22 cellular contexts compared by ENCODE assay signal in genomic region chr17:6392609-6393367, GRCh38. TPM values are rescaled to one million over a fixed set of nuclear protein-coding genes. Genes with fewer than 3 reads are reported as not detected.
DNase-seq lines count a peak whose midpoint lies in the region; ATAC-seq and TF ChIP-seq lines count a peak whose summit lies in the region.
"Had no signal": no experiment of that assay in that cellular context is flagged by ENCODE, and none has a peak within 500 bp of the region (broad histone marks: within the 10 kb centered on the region; RNA-seq: fewer than 3 reads in every experiment).

No MANE protein-coding gene starts in this region.

- H3K4me2 ChIP-seq in neuronal stem cell (ENCODE audit: insufficient read depth, low read length, poor library complexity, severe bottlenecking), result no peak overlapping the region

- H3K36me3 ChIP-seq in HAP-1 (replicated peaks) (no peaks in the 10 kb centered on the region), neuronal stem cell (replicated peaks in 1 of 2; ENCODE audit: control insufficient read depth in 2 of 2, insufficient read depth in 2 of 2, low read length in 2 of 2) (no peaks in the 10 kb centered on the region), testis (ENCODE audit: low read depth, missing control alignments) (no peaks in the 10 kb centered on the region)
- H3K36me3 ChIP-seq: BE2C, spleen, tibial artery had no signal

- no peak overlapping the region for H3K9ac ChIP-seq in neuronal stem cell (ENCODE audit: low read depth, low read length, poor library complexity)
- H3K9ac ChIP-seq: GM23248 had no signal

- ATAC-seq in left cardiac atrium, result no peak
- ATAC-seq: activated CD8-positive, alpha-beta T cell treated with anti-CD3 and anti-CD28 coated beads for 36 hours; naive thymus-derived CD8-positive, alpha-beta T cell had no signal

- H3K27me3 ChIP-seq in HAP-1 (ENCODE audit: low read depth) (0 out of 2 replicates have a peak, but pooled peaks cover 2% of the 10 kb centered on the region), neuronal stem cell (ENCODE audit: control insufficient read depth in 3 of 3, insufficient read depth in 3 of 3, low read depth in 1 of 3, low read length in 3 of 3) (no peaks in the 10 kb centered on the region), testis (no peaks in the 10 kb centered on the region)
- H3K27me3 ChIP-seq: BE2C had no signal

- peak overlapping the region; percentile 81 for H3K18ac ChIP-seq in neuronal stem cell (ENCODE audit: low read length)

- no peak overlapping the region for H3K23ac ChIP-seq in neuronal stem cell (ENCODE audit: low read depth, low read length, poor library complexity)

- H3K27ac ChIP-seq in neuronal stem cell (replicated peaks; ENCODE audit: low read length) (no peak overlapping the region), testis (no peak overlapping the region)
- H3K27ac ChIP-seq: GM23248, spleen, tibial artery had no signal

- H3K4me1 ChIP-seq in HAP-1 (no peaks in the 10 kb centered on the region), neuronal stem cell (ENCODE audit: control insufficient read depth in 2 of 2, insufficient read depth in 1 of 2, low read depth in 1 of 2, low read length in 2 of 2) (peaks cover 10 to 16% of the 10 kb centered on the region in 2 donors), testis (no peaks in the 10 kb centered on the region)
- H3K4me1 ChIP-seq: BE2C, spleen, tibial artery had no signal

- H3K79me1 ChIP-seq in neuronal stem cell (ENCODE audit: low read depth, low read length), result no peaks in the 10 kb centered on the region

- H2AFZ ChIP-seq in neuronal stem cell (ENCODE audit: low read length), result no peak overlapping the region
- H2AFZ ChIP-seq: GM23248 had no signal

- no CpG with 5 or more reads among the region's 15 CpGs for WGBS in neuronal stem cell (ENCODE audit: extremely low coverage in 2 of 2, insufficient read length in 2 of 2, insufficient replicate concordance in 1 of 2), 2 donors
- 48 to 54% methylated on average over 15 of the region's 15 CpGs for WGBS in testis, 2 donors

- H3K4me3 ChIP-seq in HAP-1, result no peak overlapping the region
- no peak overlapping the region for H3K4me3 ChIP-seq in neuronal stem cell (ENCODE audit: low read length in 2 of 2)
- H3K4me3 ChIP-seq in testis, result no peak overlapping the region
- H3K4me3 ChIP-seq: dorsolateral prefrontal cortex, GM23248, spleen, tibial artery had no signal

- no peak for TF ChIP-seq CTCF in testis (IDR thresholded peaks at IDR 0.05)

- peak overlapping the region; percentile 11 for H2AK5ac ChIP-seq in neuronal stem cell (ENCODE audit: low read depth, low read length)

- H2BK15ac ChIP-seq in neuronal stem cell (ENCODE audit: low read length), result peak overlapping the region; percentile 83

- no peak overlapping the region for H4K91ac ChIP-seq in neuronal stem cell (ENCODE audit: low read depth, low read length, poor library complexity)

- H3K14ac ChIP-seq in neuronal stem cell (ENCODE audit: low read length), result no peak overlapping the region

- H2BK12ac ChIP-seq in neuronal stem cell (ENCODE audit: low read length), result peak overlapping the region; percentile 97

- no peak overlapping the region for H2BK5ac ChIP-seq in neuronal stem cell (ENCODE audit: low read length)

- H3K9me3 ChIP-seq in HAP-1, result no peaks in the 10 kb centered on the region
- peaks cover 0 to 2% of the 10 kb centered on the region in 2 donors for H3K9me3 ChIP-seq in neuronal stem cell (replicated peaks in 1 of 2; ENCODE audit: control insufficient read depth in 2 of 2, insufficient read depth in 1 of 2, low read depth in 1 of 2, low read length in 2 of 2)
- no peaks in the 10 kb centered on the region for H3K9me3 ChIP-seq in testis
- H3K9me3 ChIP-seq: BE2C, spleen had no signal

- H3K4ac ChIP-seq in neuronal stem cell (ENCODE audit: low read length), result no peak overlapping the region

- peak; percentile 8 to 19 for DNase-seq in HAP-1 (ENCODE audit: low spot score in 2 of 2)
- DNase-seq in NCI-H128 (lab: John Stamatoyannopoulos, UW; ENCODE audit: unreplicated experiment), result peak; percentile 30
- DNase-seq in RPMI7951 (ENCODE audit: low read depth), result peak; percentile 33
- DNase-seq in neuronal stem cell (ENCODE audit: low spot score), result no peak
- no peak for DNase-seq in left cardiac atrium
- no peak for DNase-seq in testis
- DNase-seq in nucleus accumbens (lab: John Stamatoyannopoulos, UW), result no peak
- DNase-seq: activated CD8-positive, alpha-beta T cell treated with anti-CD3 and anti-CD28 coated beads for 36 hours; BE2C; DMS 273 treated with DMSO at 0.1 percent for 48 hours; erythroblast; GM23248; KG1; naive thymus-derived CD8-positive, alpha-beta T cell; NCI-H1694; spleen had no signal

- no peak overlapping the region for H4K8ac ChIP-seq in neuronal stem cell (ENCODE audit: low read depth, low read length)

- in situ Hi-C loops in HAP-1 (cut with MboI; ENCODE audit: low sequenced_read_pairs), result loop anchor here (10.0 kb wide), 1 partner anchor 58 kb away; no protein-coding TSS in a partner anchor

- peak overlapping the region; percentile 38 for H2BK120ac ChIP-seq in neuronal stem cell (ENCODE audit: low read depth, low read length)

- no peak for TF ChIP-seq POLR2A in testis (IDR thresholded peaks at IDR 0.05)

- intact Hi-C loops in left cardiac atrium (cut with DNase I) (no loop called here), testis (cut with DNase I; ENCODE audit: low total_unique reads) (no loop called here)

RNA-seq across cellular contexts. Expression of gene AIPL1, which starts 42.1 kb away (rescaled TPM):
- not detected in 2 replicates for total RNA-seq in RPMI7951 (2014; rRNA removed; shearing (Covaris generic))
- 0.26 TPM for polyA plus RNA-seq in neuronal stem cell (2013, experiment 1 of 2)
- polyA plus RNA-seq in neuronal stem cell (2013, experiment 2 of 2), result 0.35 TPM
- total RNA-seq in left cardiac atrium (not detected), testis (1 to 10 TPM in 1 of 2 donors, under 1 TPM in 1; 0.37 to 1.0 TPM)
- polyA plus RNA-seq in testis (ENCODE audit: insufficient read depth, low read depth, low replicate concordance), result 0.49 TPM
- total RNA-seq: activated CD8-positive, alpha-beta T cell treated with anti-CD3 and anti-CD28 coated beads for 36 hours; activated T-helper 1 cell treated with anti-CD3 and anti-CD28 coated beads, Interleukin-12 subunit alpha, Interleukin-12 subunit beta, Interleukin-2, Interleukin-4 antibody, amounts not matched to agents 30 ng/mL and 10 ng/mL and 1 ng/mL, durations not matched to agents 14 hours and 24 hours and 36 hours; GM23248; lung microvascular endothelial cell; naive thymus-derived CD8-positive, alpha-beta T cell; pulmonary artery endothelial cell; T-helper 1 cell treated with Interleukin-12 subunit alpha and Interleukin-12 subunit beta and Interleukin-4 antibody, amounts not matched to agents 30 ng/mL and 1 ng/mL, for 36 hours had no signal
- polyA plus RNA-seq: GM23248; naive thymus-derived CD8-positive, alpha-beta T cell had no signal

RNA-seq across cellular contexts. Expression of gene PIMREG, which starts 51.5 kb away (rescaled TPM):
- 82.8 and 94.7 TPM in 2 replicates for total RNA-seq in RPMI7951 (2014; rRNA removed; shearing (Covaris generic))
- 103 TPM for polyA plus RNA-seq in neuronal stem cell (2013, experiment 1 of 2)
- polyA plus RNA-seq in neuronal stem cell (2013, experiment 2 of 2), result 98.6 TPM
- total RNA-seq in left cardiac atrium, result under 1 TPM in 1 of 2 donors, not detected in 1; 0.29 TPM
- total RNA-seq in testis, result 1 to 10 TPM; 1.3 to 1.8 TPM
- 0.73 TPM for polyA plus RNA-seq in testis (ENCODE audit: insufficient read depth, low read depth, low replicate concordance)
- total RNA-seq: naive thymus-derived CD8-positive, alpha-beta T cell had no signal

Comparison
In these comparisons a context has a peak if more than half of its experiments do, and no peak if none do; other contexts are left out.
1. DNase-seq: peak in HAP-1 (2 of 2), NCI-H128 (single experiment) and RPMI7951 (single experiment); none in neuronal stem cell (single experiment), left cardiac atrium (single experiment), testis (single experiment) and nucleus accumbens (0 of 56).
2. RNA of gene PIMREG, which starts 51.5 kb away (total RNA-seq): 82.8 to 94.7 TPM in RPMI7951; 1.3 to 1.8 TPM in testis and 0.29 TPM in left cardiac atrium; every median in the first group is over 10 times any median in the second.